11 cellular contexts compared by ENCODE assay signal in the genomic region with DNA sequence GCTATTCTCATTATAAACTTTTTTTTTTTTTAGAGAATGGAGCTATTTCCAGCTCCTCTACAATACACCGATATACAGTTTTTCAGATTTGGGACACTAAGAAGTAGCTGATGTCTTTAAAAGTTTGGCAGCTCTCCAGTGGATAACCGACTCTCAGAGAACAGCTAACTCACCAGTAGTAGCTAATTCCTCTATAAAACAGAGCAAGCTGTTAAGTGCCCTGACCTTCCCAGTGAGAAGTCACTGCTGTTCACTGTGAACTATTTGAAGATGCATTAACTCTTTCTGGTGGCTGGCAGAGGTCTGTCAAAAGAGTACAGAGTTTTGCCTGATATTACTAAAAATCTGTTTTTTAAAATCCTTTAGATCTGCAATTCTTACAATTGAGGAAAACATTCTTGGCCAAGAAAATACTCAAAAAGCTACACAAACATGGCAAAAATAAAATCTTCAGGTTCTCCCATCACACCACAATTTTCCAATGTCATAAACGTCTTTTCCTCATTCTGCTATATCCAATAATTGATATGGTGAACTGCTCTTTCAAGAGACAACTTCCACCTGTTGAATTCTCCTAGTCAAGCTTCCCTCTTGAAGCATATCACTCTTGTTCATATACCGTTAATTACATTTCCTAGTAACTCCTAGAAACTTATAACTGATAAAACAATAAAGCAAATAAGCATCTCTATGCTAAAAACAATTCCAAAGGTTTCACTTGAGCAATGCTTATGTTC. TPM values are rescaled to one million over a fixed set of nuclear protein-coding genes. Genes with fewer than 3 reads are reported as not detected.
DNase-seq lines count a peak whose midpoint lies in the region; TF ChIP-seq lines count a peak whose summit lies in the region.
"Had no signal": no experiment of that assay in that cellular context is flagged by ENCODE, and none has a peak within 500 bp of the region (broad histone marks: within the 10 kb centered on the region; RNA-seq: fewer than 3 reads in every experiment).

No MANE protein-coding gene starts in this region.

- no peak overlapping the region for H3K4me3 ChIP-seq in liver (ENCODE audit: low read depth in 1 of 3, low read length in 3 of 3)
- H3K4me3 ChIP-seq: testis had no signal

- peaks cover 3 to 10% (median 7%) of the 10 kb centered on the region in 4 donors for H3K4me1 ChIP-seq in liver (ENCODE audit: control insufficient read depth in 4 of 4, insufficient read depth in 4 of 4, low read length in 3 of 4)

- H3K27ac Mint-ChIP-seq in progenitor cell of endocrine pancreas, result no peak overlapping the region
- H3K27ac Mint-ChIP-seq: B cell, IgD-negative memory B cell had no signal

- 52% methylated on average over 4 of the region's 4 CpGs for WGBS in liver

- no peak overlapping the region for H3K27ac ChIP-seq in liver (ENCODE audit: low read depth in 1 of 2, low read length in 2 of 2)
- H3K27ac ChIP-seq: testis had no signal

- H3K9me3 ChIP-seq in liver (ENCODE audit: control insufficient read depth in 4 of 4, low read length in 3 of 4), result no peaks in the 10 kb centered on the region
- H3K9me3 ChIP-seq: testis had no signal

- H3K36me3 ChIP-seq in liver (ENCODE audit: control insufficient read depth in 4 of 4, insufficient read depth in 3 of 4, low read depth in 1 of 4, low read length in 3 of 4), result no peaks in the 10 kb centered on the region

- H3K9ac ChIP-seq in liver (ENCODE audit: low read depth in 1 of 2, low read length in 2 of 2), result no peak overlapping the region

- H3K27me3 Mint-ChIP-seq in progenitor cell of endocrine pancreas, result no peaks in the 10 kb centered on the region

- no peaks in the 10 kb centered on the region for H3K4me1 Mint-ChIP-seq in progenitor cell of endocrine pancreas (ENCODE audit: low read depth)
- H3K4me1 Mint-ChIP-seq: B cell, IgD-negative memory B cell had no signal

- peaks cover 4% of the 10 kb centered on the region for H3K9me3 Mint-ChIP-seq in progenitor cell of endocrine pancreas (ENCODE audit: low read depth)

- H3K27me3 ChIP-seq in liver (ENCODE audit: control insufficient read depth in 4 of 4, insufficient read depth in 4 of 4, low read length in 3 of 4), result no peaks in the 10 kb centered on the region
- H3K27me3 ChIP-seq: testis had no signal

- H3K4me3 Mint-ChIP-seq in progenitor cell of endocrine pancreas (ENCODE audit: low read depth), result no peak overlapping the region
- H3K4me3 Mint-ChIP-seq: B cell, IgD-negative memory B cell had no signal

- no peak for TF ChIP-seq CTCF in liver (IDR thresholded peaks at IDR 0.05; ENCODE audit: low read depth, low read length, missing input control)
- no peak for TF ChIP-seq CTCF in progenitor cell of endocrine pancreas (IDR thresholded peaks at IDR 0.05; ENCODE audit: unreplicated experiment)

- no peaks in the 10 kb centered on the region for H3K36me3 Mint-ChIP-seq in progenitor cell of endocrine pancreas (ENCODE audit: insufficient read depth)

- DNase-seq in AG20443 (ENCODE audit: low spot score), result peak; percentile 23
- peak; percentile 64 for DNase-seq in NCI-H69 (lab: John Stamatoyannopoulos, UW)
- DNase-seq in fibroblast of gingiva (ENCODE audit: low read depth), result peak; percentile 6
- no peak for DNase-seq in dermis blood vessel endothelial cell
- DNase-seq in progenitor cell of endocrine pancreas (ENCODE audit: low spot score, unreplicated experiment), result no peak
- no peak for DNase-seq in SKM-1 (lab: John Stamatoyannopoulos, UW; ENCODE audit: unreplicated experiment)
- DNase-seq in NCI-H146 treated with DMSO at 0.1 percent for 48 hours (lab: John Stamatoyannopoulos, UW; ENCODE audit: unreplicated experiment), result no peak
- DNase-seq: testis had no signal

- no peak for TF ChIP-seq RAD21 in liver (IDR thresholded peaks at IDR 0.05)

TF ChIP-seq in liver, 16 proteins besides CTCF, POLR2A, EP300 and RAD21:
- TF ChIP-seq YY1 (IDR thresholded peaks at IDR 0.05) (no peak), HNF4A (conservative IDR thresholded peaks at IDR 0.05) (no peak), GABPA (IDR thresholded peaks at IDR 0.05 in 1 of 2, conservative IDR thresholded peaks at IDR 0.05 in 1 of 2) (no peak), NR2F2 (IDR thresholded peaks at IDR 0.05) (peak; percentile 19), RXRA (IDR thresholded peaks at IDR 0.05) (no peak), SP1 (IDR thresholded peaks at IDR 0.05) (no peak)
TF ChIP-seq in liver: peak in this region for 1.

RNA-seq across cellular contexts. Expression of a gene that starts 44.2 kb away (rescaled TPM):
- total RNA-seq in liver (10 to 100 TPM in 1 of 2 donors, 1 to 10 TPM in 1; 9.2 to 11.1 TPM), dermis blood vessel endothelial cell (92.7 and 137 TPM in 2 replicates), progenitor cell of endocrine pancreas (13.5 and 13.7 TPM in 2 replicates)
- 1 to 10 TPM; 2.3 to 3.8 TPM for polyA plus RNA-seq in liver

Comparison
In these comparisons a context has a peak if more than half of its experiments do, and no peak if none do; other contexts are left out.
1. DNase-seq: peak in AG20443 (single experiment), NCI-H69 (single experiment) and fibroblast of gingiva (single experiment); none in dermis blood vessel endothelial cell (single experiment), progenitor cell of endocrine pancreas (single experiment), SKM-1 (single experiment) and NCI-H146 treated with DMSO at 0.1 percent for 48 hours (single experiment).